Comparison of ENCODE assay signal across 34 cellular contexts in the genomic region with DNA sequence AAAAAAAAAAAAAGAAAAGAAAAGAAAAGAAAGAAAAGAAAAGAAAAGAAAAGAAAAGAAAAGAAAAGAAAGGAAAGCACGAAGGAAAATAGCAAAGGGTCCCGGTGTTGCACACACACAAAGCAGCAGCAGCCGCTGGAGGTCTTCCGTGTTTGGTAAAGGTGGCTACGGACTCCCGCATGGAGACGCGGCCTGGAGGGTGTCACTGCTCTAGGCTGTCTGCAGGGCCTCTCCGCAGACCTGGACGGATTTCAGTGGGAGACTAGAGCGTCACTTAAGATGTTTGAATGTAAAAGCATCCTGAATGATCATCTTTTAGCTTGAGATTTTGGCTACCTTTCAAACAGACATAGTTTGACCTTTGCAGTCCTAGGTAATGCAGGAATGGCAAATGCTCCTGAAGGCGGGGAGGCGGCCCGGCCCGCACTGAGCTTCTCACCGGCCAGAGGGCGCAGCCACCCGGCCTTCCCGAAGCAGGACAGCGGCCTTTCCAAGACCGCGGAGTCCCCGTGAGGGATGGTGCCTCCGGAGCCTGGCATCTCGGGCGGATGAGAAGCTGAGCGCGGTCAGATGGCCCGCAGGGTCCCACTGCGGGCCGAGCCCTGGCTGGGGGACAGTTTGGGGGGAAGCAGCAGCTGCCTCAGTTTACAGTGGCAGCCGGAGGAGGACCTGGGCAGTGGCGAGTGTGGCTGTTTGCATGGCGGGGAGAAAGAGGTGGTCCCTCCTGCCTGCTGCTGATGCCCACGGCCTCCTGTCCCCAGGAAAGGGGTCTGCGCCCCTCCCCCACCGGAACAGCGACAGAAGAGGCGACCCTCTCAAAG. TPM values are rescaled to one million over a fixed set of nuclear protein-coding genes. Genes with fewer than 3 reads are reported as not detected.
"Had no signal": no experiment of that assay in that cellular context is flagged by ENCODE, and none has a peak within 500 bp of the region (broad histone marks: within the 10 kb centered on the region; RNA-seq: fewer than 3 reads in every experiment).

No MANE protein-coding gene starts in this region.

- H3K4me2 ChIP-seq: hepatocyte, neural progenitor cell had no signal

- H2AFZ ChIP-seq: hepatocyte, neural progenitor cell had no signal

- H3K27me3 ChIP-seq: gastrocnemius medialis, hepatocyte, ovary, right lobe of liver, upper lobe of right lung, uterus had no signal

- H3K4me3 ChIP-seq: gastrocnemius medialis, heart left ventricle, hepatocyte, left lung, neural progenitor cell, ovary, right lobe of liver, suprapubic skin, transverse colon, upper lobe of right lung, uterus had no signal

- ATAC-seq: esophagus mucosa; gastrocnemius medialis; heart left ventricle; left cardiac atrium; left lung; naive thymus-derived CD4-positive, alpha-beta T cell; right lobe of liver; stimulated activated memory B cell treated with anti-CD40 and anti-IgM and Interleukin-4, amounts not matched to agents 10 μg/mL and 1 μg/mL and 100 μg/mL, for 72 hours; stimulated activated naive CD8-positive, alpha-beta T cell treated with anti-CD3 and anti-CD28 coated beads, Interleukin-15, amount 100 ng/mL, for 72 hours; upper lobe of right lung had no signal

- H3K9ac ChIP-seq: neural progenitor cell had no signal

- H3K79me2 ChIP-seq: hepatocyte had no signal

- H3K27ac ChIP-seq: epithelial cell of prostate, gastrocnemius medialis, heart left ventricle, hepatocyte, left lung, neural progenitor cell, ovary, right lobe of liver, suprapubic skin, transverse colon, upper lobe of right lung, uterus had no signal

- H3K36me3 ChIP-seq: gastrocnemius medialis, heart left ventricle, left lung, neural progenitor cell, ovary, right lobe of liver, suprapubic skin, transverse colon, upper lobe of right lung, uterus had no signal

- H3K27ac Mint-ChIP-seq: dendritic cell treated with granulocyte-macrophage colony-stimulating factor and Interleukin-4, amounts not matched to agents 40 ng/mL and 50 ng/mL, for 4 days; endodermal cell; nephron; neural progenitor cell; stimulated activated memory B cell treated with anti-CD40 and anti-IgM and Interleukin-4, amounts not matched to agents 10 μg/mL and 1 μg/mL and 100 μg/mL, for 72 hours had no signal

- H3K4me1 Mint-ChIP-seq: endodermal cell; neural progenitor cell; stimulated activated memory B cell treated with anti-CD40 and anti-IgM and Interleukin-4, amounts not matched to agents 10 μg/mL and 1 μg/mL and 100 μg/mL, for 72 hours; stimulated activated naive CD8-positive, alpha-beta T cell treated with anti-CD3 and anti-CD28 coated beads, Interleukin-15, amount 100 ng/mL, for 72 hours had no signal

- H3K9me3 Mint-ChIP-seq: dendritic cell treated with granulocyte-macrophage colony-stimulating factor and Interleukin-4, amounts not matched to agents 40 ng/mL and 50 ng/mL, for 4 days; endodermal cell; nephron; neural progenitor cell; stimulated activated memory B cell treated with anti-CD40 and anti-IgM and Interleukin-4, amounts not matched to agents 10 μg/mL and 1 μg/mL and 100 μg/mL, for 72 hours; stimulated activated naive CD8-positive, alpha-beta T cell treated with anti-CD3 and anti-CD28 coated beads, Interleukin-15, amount 100 ng/mL, for 72 hours had no signal

- H3K4me1 ChIP-seq: gastrocnemius medialis, neural progenitor cell, uterus had no signal

- DNase-seq: cerebellar nuclear complex; effector CD8-positive, alpha-beta T cell; endodermal cell; foreskin fibroblast; gastrocnemius medialis; heart left ventricle; left cardiac atrium; mesendoderm; midbrain; naive thymus-derived CD4-positive, alpha-beta T cell; nucleus accumbens; retina; stimulated activated CD4-positive, alpha-beta T cell treated with anti-CD3 and anti-CD28 coated beads, Interleukin-4, amount 100 ng/mL, for 4 hours; stimulated activated naive CD8-positive, alpha-beta T cell treated with anti-CD3 and anti-CD28 coated beads, Interleukin-15, amount 100 ng/mL, for 72 hours; transverse colon; upper lobe of right lung; uterus had no signal

- H3K36me3 Mint-ChIP-seq: naive thymus-derived CD4-positive, alpha-beta T cell; neural progenitor cell; stimulated activated memory B cell treated with anti-CD40 and anti-IgM and Interleukin-4, amounts not matched to agents 10 μg/mL and 1 μg/mL and 100 μg/mL, for 72 hours had no signal

- FAIRE-seq: colon had no signal

- H3K4me3 Mint-ChIP-seq: dendritic cell treated with granulocyte-macrophage colony-stimulating factor and Interleukin-4, amounts not matched to agents 40 ng/mL and 50 ng/mL, for 4 days; endodermal cell; naive thymus-derived CD4-positive, alpha-beta T cell; nephron; neural progenitor cell; stimulated activated memory B cell treated with anti-CD40 and anti-IgM and Interleukin-4, amounts not matched to agents 10 μg/mL and 1 μg/mL and 100 μg/mL, for 72 hours; stimulated activated naive CD8-positive, alpha-beta T cell treated with anti-CD3 and anti-CD28 coated beads, Interleukin-15, amount 100 ng/mL, for 72 hours had no signal

- H3K9me3 ChIP-seq: gastrocnemius medialis, heart left ventricle, left lung, ovary, right lobe of liver, suprapubic skin, transverse colon, upper lobe of right lung, uterus had no signal

RNA-seq across cellular contexts. Expression of gene KRTAP5-5, which starts 18.5 kb away (rescaled TPM):
- total RNA-seq: endodermal cell; esophagus mucosa; gastrocnemius medialis; heart left ventricle; hepatocyte; kidney epithelial cell; left cardiac atrium; left lung; lung microvascular endothelial cell; naive thymus-derived CD4-positive, alpha-beta T cell; ovary; pulmonary artery endothelial cell; right lobe of liver; transverse colon; upper lobe of right lung; uterus had no signal
- polyA plus RNA-seq: heart left ventricle; naive thymus-derived CD4-positive, alpha-beta T cell; ovary; thymus had no signal

RNA-seq across cellular contexts. Expression of gene KRTAP5-4, which starts 26.2 kb away (rescaled TPM):
- total RNA-seq: endodermal cell; esophagus mucosa; gastrocnemius medialis; heart left ventricle; hepatocyte; kidney epithelial cell; left cardiac atrium; left lung; lung microvascular endothelial cell; mucosa of gallbladder; naive thymus-derived CD4-positive, alpha-beta T cell; ovary; pulmonary artery endothelial cell; right lobe of liver; transverse colon; upper lobe of right lung; uterus had no signal
- polyA plus RNA-seq: heart left ventricle; hepatocyte; naive thymus-derived CD4-positive, alpha-beta T cell; ovary; thymus had no signal

RNA-seq across cellular contexts. Expression of gene KRTAP5-3, which starts 39.8 kb away (rescaled TPM):
- total RNA-seq: endodermal cell; esophagus mucosa; gastrocnemius medialis; heart left ventricle; hepatocyte; kidney epithelial cell; left cardiac atrium; left lung; lung microvascular endothelial cell; mucosa of gallbladder; naive thymus-derived CD4-positive, alpha-beta T cell; ovary; pulmonary artery endothelial cell; right lobe of liver; transverse colon; upper lobe of right lung; uterus had no signal
- polyA plus RNA-seq: heart left ventricle; hepatocyte; naive thymus-derived CD4-positive, alpha-beta T cell; ovary had no signal

RNA-seq across cellular contexts. Expression of gene KRTAP5-6, which starts 48.9 kb away (rescaled TPM):
- total RNA-seq: endodermal cell; esophagus mucosa; gastrocnemius medialis; heart left ventricle; hepatocyte; kidney epithelial cell; left cardiac atrium; left lung; lung microvascular endothelial cell; mucosa of gallbladder; naive thymus-derived CD4-positive, alpha-beta T cell; ovary; pulmonary artery endothelial cell; transverse colon; upper lobe of right lung; uterus had no signal
- polyA plus RNA-seq: heart left ventricle; hepatocyte; naive thymus-derived CD4-positive, alpha-beta T cell; ovary; thymus had no signal

RNA-seq across cellular contexts. Expression of gene KRTAP5-2, which starts 50.0 kb away (rescaled TPM):
- total RNA-seq: endodermal cell; esophagus mucosa; gastrocnemius medialis; heart left ventricle; hepatocyte; kidney epithelial cell; left cardiac atrium; left lung; lung microvascular endothelial cell; naive thymus-derived CD4-positive, alpha-beta T cell; ovary; pulmonary artery endothelial cell; right lobe of liver; transverse colon; upper lobe of right lung; uterus had no signal
- polyA plus RNA-seq: heart left ventricle; hepatocyte; naive thymus-derived CD4-positive, alpha-beta T cell; ovary had no signal
